8 cellular contexts compared by ENCODE assay signal in genomic region chr6:116278478-116278822, GRCh38. TPM values are rescaled to one million over a fixed set of nuclear protein-coding genes. Genes with fewer than 3 reads are reported as not detected.
DNase-seq lines count a peak whose midpoint lies in the region; ATAC-seq, FAIRE-seq and TF ChIP-seq lines count a peak whose summit lies in the region.

No MANE protein-coding gene starts in this region.

- FAIRE-seq in bronchial epithelial cell (lab: Jason Lieb, UNC), result no peak

- peak overlapping the region; percentile 47 to 87; a peak in 2 of 4 replicates for H4K8ac ChIP-seq in IMR-90 (ENCODE audit: low read depth in 2 of 2, low read length in 2 of 2)

- H3K56ac ChIP-seq in IMR-90 (ENCODE audit: extremely low read depth, insufficient read depth, low read length), result peak overlapping the region; percentile 71; the same call in 1 of the 2 replicates

- H3K4ac ChIP-seq in IMR-90 (ENCODE audit: low read depth, low read length), result no peak overlapping the region

- in situ Hi-C loops in IMR-90 (cut with MboI; ENCODE audit: low sequenced_read_pairs), result loop anchor here (25.0 kb wide), 1 partner anchor 159 kb away; no protein-coding TSS in a partner anchor

- dilution Hi-C loops in IMR-90 (cut with HindIII; ENCODE audit: low sequenced_read_pairs, unreplicated experiment), result no loop called here

- peak overlapping the region; percentile 94 for H3K4me3 ChIP-seq in ACC112 (ENCODE audit: low read depth, low read length)
- H3K4me3 ChIP-seq in IMR-90 (ENCODE audit: insufficient read depth, low read depth, low read length), result peak overlapping the region; percentile 87
- H3K4me3 ChIP-seq in bronchial epithelial cell (ENCODE audit: low read depth, low read length), result peak overlapping the region; percentile 76
- peak overlapping the region; percentile 67 to 97 for H3K4me3 ChIP-seq in muscle layer of colon (ENCODE audit: low read depth in 1 of 2, low read length in 2 of 2)

- H3K4me1 ChIP-seq in ACC112 (ENCODE audit: control insufficient read depth, insufficient read depth, low read length, unreplicated experiment), result peaks cover 35% of the 10 kb centered on the region
- H3K4me1 ChIP-seq in IMR-90 (ENCODE audit: control insufficient read depth, insufficient read depth, low read length), result peaks cover 6% of the 10 kb centered on the region
- peaks cover 46% of the 10 kb centered on the region for H3K4me1 ChIP-seq in muscle layer of colon (ENCODE audit: insufficient read depth, low read length)

- no peak for TF ChIP-seq CTCF in IMR-90 (conservative IDR thresholded peaks at IDR 0.05; ENCODE audit: low read depth, low read length)
- TF ChIP-seq CTCF in bronchial epithelial cell (IDR thresholded peaks at IDR 0.05; ENCODE audit: insufficient read depth, low read length, severe bottlenecking), result no peak

- ATAC-seq in IMR-90 (ENCODE audit: low read depth) (no peak), HG02981 (IDR thresholded peaks at IDR 0.05; ENCODE audit: unreplicated experiment) (no peak), HG02840 (IDR thresholded peaks at IDR 0.05; ENCODE audit: low FRiP score, unreplicated experiment) (no peak), GM21723 (IDR thresholded peaks at IDR 0.05; ENCODE audit: unreplicated experiment) (no peak), GM18511 (IDR thresholded peaks at IDR 0.05; ENCODE audit: unreplicated experiment) (no peak)

- BruUV-seq in IMR-90 (replicated peaks; lab: Mats Ljungman, UMichigan), result no TSS peak

- H3K18ac ChIP-seq in IMR-90 (ENCODE audit: low read depth, low read length), result no peak overlapping the region

- POLR2A ChIA-PET in IMR-90 (lab: Charles Lee; ENCODE audit: unreplicated experiment), result no interaction called here

- H3K79me2 ChIP-seq in ACC112 (ENCODE audit: control insufficient read depth, insufficient read depth, low read length, unreplicated experiment), result peaks cover 47% of the 10 kb centered on the region

- H3K36me3 ChIP-seq in ACC112 (ENCODE audit: insufficient read depth, low read length), result peaks cover 15% of the 10 kb centered on the region; the same call in 1 of the 2 replicates
- peaks cover 9% of the 10 kb centered on the region for H3K36me3 ChIP-seq in IMR-90 (ENCODE audit: control insufficient read depth, insufficient read depth, low read length)
- peaks cover 4% of the 10 kb centered on the region for H3K36me3 ChIP-seq in bronchial epithelial cell (ENCODE audit: control insufficient read depth, insufficient read depth, low read length)
- peaks cover 10% of the 10 kb centered on the region for H3K36me3 ChIP-seq in muscle layer of colon (ENCODE audit: insufficient read depth, low read length)

- H2AFZ ChIP-seq in ACC112 (ENCODE audit: low read length, unreplicated experiment) (no peak overlapping the region), IMR-90 (replicated peaks; ENCODE audit: low read length, poor library complexity) (peak overlapping the region; percentile 35)

- H4K5ac ChIP-seq in IMR-90 (ENCODE audit: low read depth, low read length), result no peak overlapping the region

- WGBS in IMR-90 (ENCODE audit: extremely low coverage in 2 of 2, insufficient read length in 1 of 2), 2 experiments, result no CpG with 5 or more reads among the region's 11 CpGs

- H2AK9ac ChIP-seq in IMR-90 (replicated peaks; ENCODE audit: low read depth, low read length, poor library complexity), result no peak overlapping the region

- peak overlapping the region; percentile 95; the same call in 1 of the 2 replicates for H3K9ac ChIP-seq in IMR-90 (ENCODE audit: low read depth, low read length)
- peak overlapping the region; percentile 83 for H3K9ac ChIP-seq in muscle layer of colon (ENCODE audit: low read length)

- peak overlapping the region; percentile 92; the same call in 1 of the 2 replicates for H3K23ac ChIP-seq in IMR-90 (ENCODE audit: low read depth, low read length)

- H2BK20ac ChIP-seq in IMR-90 (ENCODE audit: low read depth, low read length), result no peak overlapping the region

- no peak overlapping the region for H4K91ac ChIP-seq in IMR-90 (ENCODE audit: insufficient read depth, low read depth, low read length)

- no peak for TF ChIP-seq POLR2A in IMR-90 (IDR thresholded peaks at IDR 0.05; ENCODE audit: low read depth, low read length)

- peak overlapping the region; percentile 87 for H2BK5ac ChIP-seq in IMR-90 (ENCODE audit: low read depth, low read length, poor library complexity, severe bottlenecking)

- peaks cover 0 to 33% of the 10 kb centered on the region in 2 experiments; a peak in 3 of 4 replicates for H3K79me1 ChIP-seq in IMR-90 (ENCODE audit: low read depth in 1 of 2, low read length in 2 of 2)

- TF ChIP-seq RAD21 in IMR-90 (IDR thresholded peaks at IDR 0.05; ENCODE audit: low read length), result no peak

- DNase-seq in IMR-90 (no peak), bronchial epithelial cell (ENCODE audit: low read depth) (no peak)

- peaks cover 5% of the 10 kb centered on the region for H3K9me1 ChIP-seq in IMR-90 (ENCODE audit: insufficient read depth, low read length)

- no peak overlapping the region for H2BK15ac ChIP-seq in IMR-90 (ENCODE audit: low read depth, low read length)

- H3K27me3 ChIP-seq in ACC112 (ENCODE audit: insufficient read depth, low read length) (no peaks in the 10 kb centered on the region), IMR-90 (ENCODE audit: control insufficient read depth, insufficient read depth, low read length) (no peaks in the 10 kb centered on the region), bronchial epithelial cell (ENCODE audit: control insufficient read depth, insufficient read depth, low read length) (no peaks in the 10 kb centered on the region), muscle layer of colon (ENCODE audit: control insufficient read depth in 1 of 2, insufficient read depth in 2 of 2, low read length in 2 of 2) (no peaks in the 10 kb centered on the region)

- intact Hi-C loops in IMR-90 (cut with micrococcal nuclease), result loop anchor here (2.0 kb wide), 1 partner anchor 282 kb away; no protein-coding TSS in a partner anchor

- H3K27ac ChIP-seq in ACC112 (ENCODE audit: low read depth, low read length) (peak overlapping the region; percentile 87; the same call in 1 of the 2 replicates), IMR-90 (ENCODE audit: insufficient read depth, low read length) (no peak overlapping the region), muscle layer of colon (ENCODE audit: low read depth, low read length) (peak overlapping the region; percentile 98)

- H3K9me3 ChIP-seq in IMR-90 (ENCODE audit: control insufficient read depth, insufficient read depth, low read length) (no peaks in the 10 kb centered on the region), muscle layer of colon (ENCODE audit: low read length) (no peaks in the 10 kb centered on the region)

- H2BK120ac ChIP-seq in IMR-90 (ENCODE audit: low read depth, low read length), result no peak overlapping the region

- H3K14ac ChIP-seq in IMR-90 (replicated peaks; ENCODE audit: low read depth, low read length), result peak overlapping the region; percentile 91

- CTCF ChIA-PET in IMR-90 (lab: Yijun Ruan, JAX), result interaction anchor here (1.5 to 3.5 kb wide), 3 partner anchors 10 to 282 kb away, joined by 3 to 20 read pairs (median 9); no protein-coding TSS in a partner anchor

- H2AK5ac ChIP-seq in IMR-90 (ENCODE audit: low read depth, low read length), result 0 out of 2 replicates have a peak overlapping the region, but pooled peaks have one; percentile 14

- peak overlapping the region; percentile 73 for H3K4me2 ChIP-seq in IMR-90 (ENCODE audit: low read depth, low read length)

- H4K20me1 ChIP-seq in IMR-90 (ENCODE audit: insufficient read depth, low read length), result peaks cover 27% of the 10 kb centered on the region

TF ChIP-seq in IMR-90, 13 proteins besides CTCF, POLR2A, EP300 and RAD21:
- TF ChIP-seq USF2 (IDR thresholded peaks at IDR 0.05; ENCODE audit: low read depth, low read length) (no peak), RFX5 (IDR thresholded peaks at IDR 0.05; ENCODE audit: low read depth, low read length) (no peak), RCOR1 (IDR thresholded peaks at IDR 0.05; ENCODE audit: insufficient replicate concordance, low read length) (no peak), MXI1 (IDR thresholded peaks at IDR 0.05; ENCODE audit: borderline replicate concordance, low read depth, low read length) (no peak), CEBPB (IDR thresholded peaks at IDR 0.05; ENCODE audit: low read depth, low read length) (no peak), NFE2L2 (IDR thresholded peaks at IDR 0.05; ENCODE audit: low read depth, low read length) (no peak), ELK1 (IDR thresholded peaks at IDR 0.05; ENCODE audit: borderline replicate concordance, low read depth, low read length) (no peak), MAZ (IDR thresholded peaks at IDR 0.05; ENCODE audit: borderline replicate concordance, low read depth, low read length) (no peak), CHD1 (IDR thresholded peaks at IDR 0.05; ENCODE audit: low read depth, low read length) (no peak)

RNA-seq across cellular contexts. Expression of gene TSPYL1, which starts 1.3 kb away (rescaled TPM):
- total RNA-seq in IMR-90 (2012; rRNA removed) (111 and 121 TPM in 2 replicates), bronchial epithelial cell (72.4 and 134 TPM in 2 replicates)
- polyA plus RNA-seq in IMR-90 (2012; rRNA removed), result 30.1 and 32.4 TPM in 2 replicates
- polyA plus RNA-seq in IMR-90 (2012; cell fraction: cytosol; rRNA removed), result 19.1 and 19.2 TPM in 2 replicates
- 7.1 and 14.7 TPM in 2 replicates for polyA plus RNA-seq in IMR-90 (2012; cell fraction: nucleus; rRNA removed; ENCODE audit: low replicate concordance)

RNA-seq across cellular contexts. Expression of gene TSPYL4, which starts 24.6 kb away (rescaled TPM):
- total RNA-seq in IMR-90 (2012; rRNA removed), result 22.0 and 23.1 TPM in 2 replicates
- polyA plus RNA-seq in IMR-90 (2012; rRNA removed), result 29.0 and 29.9 TPM in 2 replicates
- polyA plus RNA-seq in IMR-90 (2012; cell fraction: cytosol; rRNA removed), result 11.5 and 20.0 TPM in 2 replicates
- 21.8 and 63.1 TPM in 2 replicates for polyA plus RNA-seq in IMR-90 (2012; cell fraction: nucleus; rRNA removed; ENCODE audit: low replicate concordance)
- 2.1 and 3.2 TPM in 2 replicates for total RNA-seq in bronchial epithelial cell
